ENCODE assay signal across 11 cellular contexts in the genomic region with DNA sequence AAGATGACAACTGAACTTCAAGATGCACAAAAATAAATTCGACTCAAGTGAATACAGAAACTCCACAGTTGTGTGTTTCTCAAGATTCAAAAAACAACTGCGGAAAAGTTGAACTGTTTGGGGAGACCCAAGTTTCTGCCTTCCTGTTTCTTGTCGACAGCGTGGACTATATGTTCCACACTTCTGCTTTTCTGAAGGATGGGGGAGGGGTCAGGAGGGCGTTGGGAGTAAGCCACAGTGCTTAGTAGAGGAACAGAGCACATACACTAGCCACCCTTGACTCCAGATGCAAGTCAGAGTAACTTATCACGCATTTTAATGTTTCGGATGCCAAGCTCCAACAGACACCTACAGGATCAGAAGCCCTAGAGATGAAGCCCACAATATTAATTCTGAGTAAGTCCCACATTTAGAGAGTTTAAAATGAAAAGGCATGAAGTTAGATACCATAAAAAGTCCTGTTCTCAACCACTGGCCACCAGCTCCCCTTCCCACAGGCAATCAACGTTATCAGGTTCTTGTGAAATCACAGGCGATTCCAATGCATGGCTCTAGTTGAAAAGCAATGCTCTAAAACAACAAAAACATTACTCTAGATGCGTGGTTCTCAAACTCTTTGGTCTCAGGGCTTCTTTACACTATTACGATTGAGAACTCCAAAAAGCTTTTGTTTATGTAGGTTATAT. TPM values are rescaled to one million over a fixed set of nuclear protein-coding genes. Genes with fewer than 3 reads are reported as not detected.
A peak's percentile ranks its signal among the peaks of the same experiment; 100 is the strongest.
DNase-seq lines count a peak whose midpoint lies in the region; ATAC-seq and TF ChIP-seq lines count a peak whose summit lies in the region.
"Had no signal": no experiment of that assay in that cellular context is flagged by ENCODE, and none has a peak within 500 bp of the region (broad histone marks: within the 10 kb centered on the region; RNA-seq: fewer than 3 reads in every experiment).

No MANE protein-coding gene starts in this region.

- H3K27me3 ChIP-seq in heart left ventricle (no peaks in the 10 kb centered on the region), upper lobe of right lung (no peaks in the 10 kb centered on the region), MM.1S (replicated peaks; ENCODE audit: insufficient read depth, low read length) (no peaks in the 10 kb centered on the region)

- no peaks in the 10 kb centered on the region for H3K9me3 ChIP-seq in heart left ventricle
- H3K9me3 ChIP-seq in upper lobe of right lung, result no peaks in the 10 kb centered on the region
- no peaks in the 10 kb centered on the region for H3K9me3 ChIP-seq in MM.1S (replicated peaks; ENCODE audit: insufficient read depth, low read length)

- H3K79me2 ChIP-seq in MM.1S (ENCODE audit: low read length), result peaks cover 99% of the 10 kb centered on the region

- no peak for TF ChIP-seq CTCF in heart left ventricle (IDR thresholded peaks at IDR 0.05)
- no peak for TF ChIP-seq CTCF in upper lobe of right lung (IDR thresholded peaks at IDR 0.05)
- TF ChIP-seq CTCF in MM.1S (IDR thresholded peaks at IDR 0.05; ENCODE audit: low read length), result no peak

- ATAC-seq in heart left ventricle (peak in 2 of 4 donors; percentile 35 to 42), Right ventricle myocardium inferior (no peak), HG03097 (IDR thresholded peaks at IDR 0.05; ENCODE audit: low FRiP score, unreplicated experiment) (peak; percentile 38), upper lobe of right lung (peak; percentile 64)
- ATAC-seq in activated naive CD4-positive, alpha-beta T cell treated with anti-CD3 and anti-CD28 coated beads, Interleukin-2, amount 50 U/mL, for 72 hours, result no peak

- 82 to 89% (median 88%) methylated on average over 11 of the region's 11 CpGs for WGBS in heart left ventricle, 4 donors

- H3K9me2 ChIP-seq in MM.1S (replicated peaks; ENCODE audit: insufficient read depth, low read length), result no peaks in the 10 kb centered on the region

- H4K20me1 ChIP-seq in MM.1S (ENCODE audit: insufficient read depth, low read length), result peaks cover 45% of the 10 kb centered on the region

- H3K4me1 ChIP-seq in heart left ventricle (peaks cover 0 to 60% (median 21%) of the 10 kb centered on the region in 12 donors), upper lobe of right lung (peaks cover 17% of the 10 kb centered on the region), MM.1S (ENCODE audit: low read length) (peaks cover 8% of the 10 kb centered on the region)

- no peak overlapping the region for H3K4me2 ChIP-seq in MM.1S (ENCODE audit: low read depth, low read length)

- intact Hi-C loops in heart left ventricle (cut with DNase I) (no loop called here), Right ventricle myocardium inferior (cut with DNase I) (no loop called here), upper lobe of right lung (cut with DNase I) (no loop called here)

- no peaks in the 10 kb centered on the region for H3K36me3 ChIP-seq in heart left ventricle
- H3K36me3 ChIP-seq in upper lobe of right lung, result no peaks in the 10 kb centered on the region
- H3K36me3 ChIP-seq in MM.1S (replicated peaks; ENCODE audit: insufficient read depth, low read length), result no peaks in the 10 kb centered on the region

- peak in 3 of 5 donors; percentile 40 to 48 (median 48) for DNase-seq in heart left ventricle
- no peak for DNase-seq in Right ventricle myocardium inferior (ENCODE audit: missing footprints)
- peak; percentile 73 for DNase-seq in UCSD-AML1 (lab: John Stamatoyannopoulos, UW; ENCODE audit: unreplicated experiment)
- DNase-seq in upper lobe of right lung, result no peak
- DNase-seq in activated naive CD4-positive, alpha-beta T cell treated with anti-CD3 and anti-CD28 coated beads, Interleukin-2, amount 50 U/mL, for 72 hours (ENCODE audit: low spot score in 2 of 2), result no peak
- no peak for DNase-seq in NCI-H2107 (lab: John Stamatoyannopoulos, UW)
- no peak for DNase-seq in MM.1S
- DNase-seq: ACHN, NCI-H345 had no signal

- no peak overlapping the region for H2AFZ ChIP-seq in MM.1S (ENCODE audit: low read length)

- peaks cover 19% of the 10 kb centered on the region for H3F3A ChIP-seq in MM.1S (ENCODE audit: insufficient read depth, low read length)

- peaks cover 22 to 35% of the 10 kb centered on the region in 2 donors for H3K36me3 Mint-ChIP-seq in activated naive CD4-positive, alpha-beta T cell treated with anti-CD3 and anti-CD28 coated beads, Interleukin-2, amount 50 U/mL, for 72 hours

- TF ChIP-seq POLR2A in heart left ventricle (IDR thresholded peaks at IDR 0.05), result no peak

- no peak overlapping the region for H3K9ac ChIP-seq in MM.1S (ENCODE audit: low read length)

- H3K4me3 ChIP-seq in heart left ventricle, result no peak overlapping the region
- no peak overlapping the region for H3K4me3 ChIP-seq in upper lobe of right lung
- no peak overlapping the region for H3K4me3 ChIP-seq in MM.1S (ENCODE audit: low read length)

- H3K27ac Mint-ChIP-seq in activated naive CD4-positive, alpha-beta T cell treated with anti-CD3 and anti-CD28 coated beads, Interleukin-2, amount 50 U/mL, for 72 hours, result no peak overlapping the region
- H3K27ac Mint-ChIP-seq: mesothelial cell of epicardium had no signal

- peak overlapping the region in 2 of 12 donors; percentile 18 to 81 for H3K27ac ChIP-seq in heart left ventricle
- peak overlapping the region; percentile 37 for H3K27ac ChIP-seq in upper lobe of right lung
- no peak overlapping the region for H3K27ac ChIP-seq in MM.1S (ENCODE audit: low read length)

- peaks cover 0 to 3% of the 10 kb centered on the region in 2 donors for H3K9me3 Mint-ChIP-seq in activated naive CD4-positive, alpha-beta T cell treated with anti-CD3 and anti-CD28 coated beads, Interleukin-2, amount 50 U/mL, for 72 hours

RNA-seq across cellular contexts. Expression of a gene that starts 4.2 kb away (rescaled TPM):
- total RNA-seq in heart left ventricle (10 to 100 TPM; 11.8 to 23.5 (median 17.4) TPM), Right ventricle myocardium inferior (16.4 TPM), upper lobe of right lung (33.9 TPM)
- 10 to 100 TPM in 1 of 2 donors, 1 to 10 TPM in 1; 6.0 to 12.1 TPM for polyA plus RNA-seq in heart left ventricle
- 10 to 100 TPM; 27.3 to 67.2 TPM for total RNA-seq in activated naive CD4-positive, alpha-beta T cell treated with anti-CD3 and anti-CD28 coated beads, Interleukin-2, amount 50 U/mL, for 72 hours

Comparison
In these comparisons a context has a peak if more than half of its experiments do, and no peak if none do; other contexts are left out.
1. DNase-seq: peak in heart left ventricle (3 of 5) and UCSD-AML1 (single experiment); none in Right ventricle myocardium inferior (single experiment), upper lobe of right lung (single experiment), activated naive CD4-positive, alpha-beta T cell treated with anti-CD3 and anti-CD28 coated beads, Interleukin-2, amount 50 U/mL, for 72 hours (0 of 2), NCI-H2107 (single experiment) and MM.1S (single experiment).
2. ATAC-seq: peak in HG03097 (single experiment) and upper lobe of right lung (single experiment); none in Right ventricle myocardium inferior (single experiment) and activated naive CD4-positive, alpha-beta T cell treated with anti-CD3 and anti-CD28 coated beads, Interleukin-2, amount 50 U/mL, for 72 hours (0 of 2).